19 cellular contexts compared by ENCODE assay signal in the genomic region with DNA sequence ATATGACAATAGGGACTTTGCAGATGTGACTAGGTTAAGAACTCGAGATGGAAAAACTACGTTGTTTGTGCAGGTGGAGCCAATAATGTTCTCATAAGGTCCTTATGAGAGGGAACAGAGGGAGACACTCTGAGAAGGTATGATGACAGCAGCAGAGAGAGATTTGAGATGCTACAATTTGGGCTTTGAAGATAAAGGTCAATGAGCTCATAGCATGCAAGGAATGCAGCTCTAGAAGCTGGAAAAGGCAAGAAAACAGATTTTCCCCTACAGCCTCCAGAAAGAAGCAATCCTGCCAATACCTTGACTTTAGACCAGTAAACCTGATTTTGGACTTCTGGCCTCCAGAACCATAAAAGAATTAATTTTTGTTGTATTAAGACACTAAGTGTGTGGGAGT. TPM values are rescaled to one million over a fixed set of nuclear protein-coding genes. Genes with fewer than 3 reads are reported as not detected.
A peak's percentile ranks its signal among the peaks of the same experiment; 100 is the strongest.
DNase-seq lines count a peak whose midpoint lies in the region; ATAC-seq and TF ChIP-seq lines count a peak whose summit lies in the region.
"Had no signal": no experiment of that assay in that cellular context is flagged by ENCODE, and none has a peak within 500 bp of the region (broad histone marks: within the 10 kb centered on the region; RNA-seq: fewer than 3 reads in every experiment).

No MANE protein-coding gene starts in this region.

- H3K27ac Mint-ChIP-seq in activated naive CD4-positive, alpha-beta T cell treated with anti-CD3 and anti-CD28 coated beads, Interleukin-2, amount 50 U/mL, for 24 hours, result peak overlapping the region; percentile 48

- H4K91ac ChIP-seq in IMR-90 (ENCODE audit: insufficient read depth, low read depth, low read length), result no peak overlapping the region

- no peak overlapping the region for H3K4me2 ChIP-seq in IMR-90 (ENCODE audit: low read depth, low read length)
- H3K4me2 ChIP-seq in smooth muscle cell, result no peak overlapping the region
- H3K4me2 ChIP-seq: BLaER1, SK-N-SH had no signal

- CTCF ChIA-PET in IMR-90 (lab: Yijun Ruan, JAX), result interaction anchor here (0.6 kb wide), 1 partner anchor 1153 kb away, joined by 6 read pairs; no protein-coding TSS in a partner anchor

- in situ Hi-C loops in IMR-90 (cut with MboI; ENCODE audit: low sequenced_read_pairs), result loop anchor here (25.0 kb wide), 1 partner anchor 1156 kb away; no protein-coding TSS in a partner anchor

- H3K4me1 Mint-ChIP-seq in activated naive CD4-positive, alpha-beta T cell treated with anti-CD3 and anti-CD28 coated beads, Interleukin-2, amount 50 U/mL, for 24 hours, result no peaks in the 10 kb centered on the region

- H3K18ac ChIP-seq in IMR-90 (ENCODE audit: low read depth, low read length), result no peak overlapping the region

- H3K4me3 Mint-ChIP-seq in activated naive CD4-positive, alpha-beta T cell treated with anti-CD3 and anti-CD28 coated beads, Interleukin-2, amount 50 U/mL, for 24 hours, result no peak overlapping the region
- H3K4me3 Mint-ChIP-seq: CD8-positive, alpha-beta T cell had no signal

- H4K20me1 ChIP-seq in IMR-90 (ENCODE audit: insufficient read depth, low read length) (no peaks in the 10 kb centered on the region), smooth muscle cell (ENCODE audit: low read depth) (no peaks in the 10 kb centered on the region)
- H4K20me1 ChIP-seq: BLaER1 had no signal

- ATAC-seq in IMR-90 (ENCODE audit: low read depth) (peak; percentile 47), HG02678 (IDR thresholded peaks at IDR 0.05; ENCODE audit: unreplicated experiment) (no peak)
- ATAC-seq: CD8-positive, alpha-beta T cell; HCT116 had no signal

- no peaks in the 10 kb centered on the region for H3K27me3 Mint-ChIP-seq in activated naive CD4-positive, alpha-beta T cell treated with anti-CD3 and anti-CD28 coated beads, Interleukin-2, amount 50 U/mL, for 24 hours

- H3K56ac ChIP-seq in IMR-90 (ENCODE audit: extremely low read depth, insufficient read depth, low read length), result no peak overlapping the region

- TF ChIP-seq RAD21 in IMR-90 (IDR thresholded peaks at IDR 0.05; ENCODE audit: low read length), result no peak

- POLR2A ChIA-PET in IMR-90 (lab: Charles Lee; ENCODE audit: unreplicated experiment), result interaction anchor here (0.6 kb wide), 1 partner anchor 615 kb away, joined by 6 read pairs; no protein-coding TSS in a partner anchor

- no peak for TF ChIP-seq POLR2A in IMR-90 (IDR thresholded peaks at IDR 0.05; ENCODE audit: low read depth, low read length)

- H3K4me1 ChIP-seq in IMR-90 (ENCODE audit: control insufficient read depth, insufficient read depth, low read length) (peaks cover 2% of the 10 kb centered on the region; the same call in 1 of the 2 replicates), smooth muscle cell (ENCODE audit: low read depth) (no peaks in the 10 kb centered on the region)

- no peaks in the 10 kb centered on the region for H3K36me3 ChIP-seq in IMR-90 (ENCODE audit: control insufficient read depth, insufficient read depth, low read length)
- peaks cover 10% of the 10 kb centered on the region for H3K36me3 ChIP-seq in smooth muscle cell (ENCODE audit: low read depth)

- TF ChIP-seq CTCF in IMR-90 (conservative IDR thresholded peaks at IDR 0.05; ENCODE audit: low read depth, low read length) (no peak), fibroblast of the aortic adventitia (IDR thresholded peaks at IDR 0.05; ENCODE audit: insufficient read depth, low read length) (no peak), smooth muscle cell (IDR thresholded peaks at IDR 0.05; ENCODE audit: borderline replicate concordance, insufficient read depth, poor library complexity, severe bottlenecking) (no peak)

- no peaks in the 10 kb centered on the region for H3K36me3 Mint-ChIP-seq in activated naive CD4-positive, alpha-beta T cell treated with anti-CD3 and anti-CD28 coated beads, Interleukin-2, amount 50 U/mL, for 24 hours

- WGBS in IMR-90 (ENCODE audit: extremely low coverage in 2 of 2, insufficient read length in 1 of 2), 2 experiments, result no CpG with 5 or more reads among the region's 2 CpGs
- WGBS in smooth muscle cell (ENCODE audit: low lambda C conversion rate), result 78% methylated on average over 2 of the region's 2 CpGs

- intact Hi-C loops in IMR-90 (cut with micrococcal nuclease), result loop anchor here (10.0 kb wide), 1 partner anchor 1144 kb away; no protein-coding TSS in a partner anchor

- no peak overlapping the region for H3K23ac ChIP-seq in IMR-90 (ENCODE audit: low read depth, low read length)

- H3K9me3 ChIP-seq in IMR-90 (ENCODE audit: control insufficient read depth, insufficient read depth, low read length) (no peaks in the 10 kb centered on the region), smooth muscle cell (replicated peaks; ENCODE audit: low read depth) (no peaks in the 10 kb centered on the region)
- H3K9me3 ChIP-seq: BLaER1, SK-N-SH had no signal

- BruUV-seq in IMR-90 (replicated peaks; lab: Mats Ljungman, UMichigan), result no TSS peak

- no peaks in the 10 kb centered on the region for H3K9me3 Mint-ChIP-seq in activated naive CD4-positive, alpha-beta T cell treated with anti-CD3 and anti-CD28 coated beads, Interleukin-2, amount 50 U/mL, for 24 hours
- H3K9me3 Mint-ChIP-seq: CD8-positive, alpha-beta T cell had no signal

- no peak overlapping the region for H4K5ac ChIP-seq in IMR-90 (ENCODE audit: low read depth, low read length)

- H3K4me3 ChIP-seq in IMR-90 (ENCODE audit: insufficient read depth, low read depth, low read length) (no peak overlapping the region), fibroblast of the aortic adventitia (ENCODE audit: low read depth, low read length) (no peak overlapping the region), smooth muscle cell (no peak overlapping the region)
- H3K4me3 ChIP-seq: BLaER1 had no signal

- H3K14ac ChIP-seq in IMR-90 (replicated peaks; ENCODE audit: low read depth, low read length), result no peak overlapping the region

- no peak overlapping the region for H2AK9ac ChIP-seq in IMR-90 (replicated peaks; ENCODE audit: low read depth, low read length, poor library complexity)

- no peak overlapping the region for H2AFZ ChIP-seq in IMR-90 (replicated peaks; ENCODE audit: low read length, poor library complexity)
- no peak overlapping the region for H2AFZ ChIP-seq in smooth muscle cell (ENCODE audit: low read depth)

- H3K9ac ChIP-seq in IMR-90 (ENCODE audit: low read depth, low read length) (no peak overlapping the region), smooth muscle cell (ENCODE audit: low read depth) (no peak overlapping the region)
- H3K9ac ChIP-seq: BLaER1, SK-N-SH had no signal

- no peak overlapping the region for H2BK5ac ChIP-seq in IMR-90 (ENCODE audit: low read depth, low read length, poor library complexity, severe bottlenecking)

- no peak overlapping the region for H2BK120ac ChIP-seq in IMR-90 (ENCODE audit: low read depth, low read length)

- dilution Hi-C loops in IMR-90 (cut with HindIII; ENCODE audit: low sequenced_read_pairs, unreplicated experiment), result no loop called here

- H3K79me2 ChIP-seq in smooth muscle cell (ENCODE audit: low read depth), result peaks cover 4% of the 10 kb centered on the region

- peaks cover 8% of the 10 kb centered on the region for H3F3A ChIP-seq in smooth muscle cell (ENCODE audit: low read depth)

- H4K8ac ChIP-seq in IMR-90 (ENCODE audit: low read depth in 2 of 2, low read length in 2 of 2), result no peak overlapping the region

- no peak overlapping the region for H2AK5ac ChIP-seq in IMR-90 (ENCODE audit: low read depth, low read length)

- H2BK20ac ChIP-seq in IMR-90 (ENCODE audit: low read depth, low read length), result no peak overlapping the region

- no peak overlapping the region for H3K4ac ChIP-seq in IMR-90 (ENCODE audit: low read depth, low read length)

- no peak for DNase-seq in activated naive CD4-positive, alpha-beta T cell treated with Interleukin-2 at 50 U/mL for 16 hours
- DNase-seq in IMR-90, result peak; percentile 9
- peak; percentile 9 for DNase-seq in fibroblast of the aortic adventitia (ENCODE audit: low read depth)
- DNase-seq in smooth muscle cell (lab: John Stamatoyannopoulos, UW; ENCODE audit: unreplicated experiment), result no peak
- no peak for DNase-seq in NCI-H2196 treated with DMSO at 0.1 percent for 48 hours (lab: John Stamatoyannopoulos, UW; ENCODE audit: unreplicated experiment)
- no peak for DNase-seq in hypothalamus (lab: John Stamatoyannopoulos, UW)
- DNase-seq: Calu3; CD8-positive, alpha-beta T cell; NCI-H1092 treated with DMSO at 0.1 percent for 48 hours; NCI-H146; NCI-H2029 treated with DMSO at 0.1 percent for 48 hours; NCI-H510A; NCI-H748 treated with DMSO at 0.1 percent for 48 hours; SHP77; SK-N-SH had no signal

- H3K27me3 ChIP-seq in IMR-90 (ENCODE audit: control insufficient read depth, insufficient read depth, low read length), result no peaks in the 10 kb centered on the region
- H3K27me3 ChIP-seq in smooth muscle cell (ENCODE audit: low read depth), result no peaks in the 10 kb centered on the region
- H3K27me3 ChIP-seq: BLaER1 had no signal

- H3K9me1 ChIP-seq in IMR-90 (ENCODE audit: insufficient read depth, low read length), result no peaks in the 10 kb centered on the region; the same call in 1 of the 2 replicates

- H3K27ac ChIP-seq in IMR-90 (ENCODE audit: insufficient read depth, low read length), result no peak overlapping the region
- peak overlapping the region; percentile 39 for H3K27ac ChIP-seq in smooth muscle cell (ENCODE audit: low read depth)
- H3K27ac ChIP-seq: BLaER1 had no signal

- H3K79me1 ChIP-seq in IMR-90 (ENCODE audit: low read depth in 1 of 2, low read length in 2 of 2), result 0 out of 4 replicates have a peak, but pooled peaks cover 0 to 3% of the 10 kb centered on the region in 2 experiments

- H2BK15ac ChIP-seq in IMR-90 (ENCODE audit: low read depth, low read length), result no peak overlapping the region

TF ChIP-seq in IMR-90, 13 proteins besides CTCF, POLR2A, EP300 and RAD21 (continues in another document):
- TF ChIP-seq BHLHE40 (IDR thresholded peaks at IDR 0.05; ENCODE audit: low read depth, low read length), result no peak
- TF ChIP-seq RFX5 (IDR thresholded peaks at IDR 0.05; ENCODE audit: low read depth, low read length), result no peak

RNA-seq across cellular contexts. Expression of a gene that starts 21.1 kb away (rescaled TPM):
- total RNA-seq in IMR-90 (2012; rRNA removed) (14.3 and 15.8 TPM in 2 replicates), fibroblast of the aortic adventitia (ENCODE audit: low replicate concordance) (19.3 and 26.2 TPM in 2 replicates), smooth muscle cell (31.3 and 33.4 TPM in 2 replicates)
- polyA plus RNA-seq in IMR-90 (2012; rRNA removed) (9.8 and 12.7 TPM in 2 replicates), smooth muscle cell (12.9 and 14.0 TPM in 2 replicates)
- polyA plus RNA-seq in IMR-90 (2012; cell fraction: cytosol; rRNA removed), result 1.8 TPM in 2 replicates
- 18.1 and 77.4 TPM in 2 replicates for polyA plus RNA-seq in IMR-90 (2012; cell fraction: nucleus; rRNA removed; ENCODE audit: low replicate concordance)

RNA-seq across cellular contexts. Expression of a gene that starts 21.8 kb away (rescaled TPM):
- total RNA-seq in IMR-90 (2012; rRNA removed) (30.5 and 38.0 TPM in 2 replicates), fibroblast of the aortic adventitia (ENCODE audit: low replicate concordance) (26.8 and 68.1 TPM in 2 replicates), smooth muscle cell (67.7 and 84.7 TPM in 2 replicates)
- polyA plus RNA-seq in IMR-90 (2012; rRNA removed) (12.4 and 14.5 TPM in 2 replicates), smooth muscle cell (37.4 and 47.6 TPM in 2 replicates)
- 5.0 and 8.5 TPM in 2 replicates for polyA plus RNA-seq in IMR-90 (2012; cell fraction: cytosol; rRNA removed)
- 11.7 and 29.8 TPM in 2 replicates for polyA plus RNA-seq in IMR-90 (2012; cell fraction: nucleus; rRNA removed; ENCODE audit: low replicate concordance)

Comparison
In these comparisons a context has a peak if more than half of its experiments do, and no peak if none do; other contexts are left out.
1. DNase-seq: peak in IMR-90 (single experiment) and fibroblast of the aortic adventitia (single experiment); none in activated naive CD4-positive, alpha-beta T cell treated with Interleukin-2 at 50 U/mL for 16 hours (single experiment), smooth muscle cell (single experiment), NCI-H2196 treated with DMSO at 0.1 percent for 48 hours (single experiment) and hypothalamus (0 of 51).